Comparison of ENCODE assay signal across 8 cellular contexts in the genomic region with DNA sequence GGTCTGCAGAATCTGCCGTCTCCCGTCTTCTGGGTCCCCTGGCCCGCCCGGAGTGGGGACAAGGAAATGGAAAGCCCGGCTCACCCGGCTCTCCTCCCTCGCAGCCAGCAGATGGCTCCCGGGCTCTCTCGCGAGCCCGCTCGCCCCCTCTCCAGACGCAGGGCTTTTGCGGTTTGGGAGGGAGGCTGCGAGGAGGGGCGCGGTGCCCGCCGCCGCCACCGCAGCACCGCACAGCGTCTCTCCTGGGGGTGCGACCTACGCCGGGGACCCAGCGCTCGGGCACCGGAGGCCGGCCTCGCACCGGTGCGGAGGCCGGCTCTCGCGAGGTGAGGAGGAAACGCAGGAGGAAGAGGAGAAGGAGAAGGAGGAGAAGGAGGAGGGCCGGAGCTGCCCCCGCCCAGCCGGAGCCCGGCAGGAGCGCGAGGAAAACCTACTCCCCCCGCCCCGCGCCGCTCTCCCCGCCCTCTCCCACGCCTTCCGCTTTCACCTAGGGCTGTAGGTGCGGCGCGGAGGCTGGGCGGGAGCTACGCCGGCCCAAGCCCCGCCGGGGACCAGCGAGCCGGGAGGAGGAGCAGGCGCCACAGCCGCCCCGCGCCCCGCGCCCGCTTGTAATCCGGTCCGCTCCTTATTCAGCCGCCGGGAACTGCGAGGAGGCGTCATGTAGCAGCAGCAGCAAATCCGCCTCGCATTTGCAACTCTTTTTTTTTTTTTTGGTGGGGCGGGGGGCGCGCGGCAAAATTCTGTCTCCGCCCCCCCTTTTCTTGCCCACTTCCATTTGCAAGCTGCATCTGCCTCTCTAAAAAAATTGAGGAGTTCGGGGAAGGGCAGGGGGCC. TPM values are rescaled to one million over a fixed set of nuclear protein-coding genes. Genes with fewer than 3 reads are reported as not detected.
DNase-seq lines count a peak whose midpoint lies in the region; ATAC-seq and TF ChIP-seq lines count a peak whose summit lies in the region.

Gene CARMIL1 (plus strand): TSS at position 461 of the 834 bp plus-strand sequence. CDS start 422 bp downstream, outside the sequence.

- ATAC-seq in GM18861 (IDR thresholded peaks at IDR 0.05; ENCODE audit: unreplicated experiment): peak; percentile 57
- ATAC-seq in HG03066 (IDR thresholded peaks at IDR 0.05; ENCODE audit: low read depth, unreplicated experiment): peak; percentile 63
- ATAC-seq in WTC11: peak; percentile 68

- H3K4me3 Mint-ChIP-seq in WTC11: peak within 1 kb of the TSS; percentile 93

- in situ Hi-C loops in ACHN (cut with HindIII; ENCODE audit: low pct_ligation_motif_present, low pct_unique_long_range_greater_than_20kb, low sequenced_read_pairs): no loop called here

- DNase-seq in ACHN (peak; percentile 83), NCI-H2171 (lab: John Stamatoyannopoulos, UW) (peak; percentile 89), WTC11 (ENCODE audit: low spot score) (peak; percentile 86), islet precursor cell (peak; percentile 96)
- peak; percentile 64 for DNase-seq in central memory CD4-positive, alpha-beta T cell
- DNase-seq in stimulated activated CD4-positive, alpha-beta T cell treated with anti-CD3 and anti-CD28 coated beads, Interleukin-12 subunit alpha, Interleukin-12 subunit beta, amount 100 ng/mL, for 4 hours: peak; percentile 61

- H3K9me3 Mint-ChIP-seq in WTC11: no peaks in the 10 kb centered on the region

- H3K4me1 Mint-ChIP-seq in WTC11: peaks cover 44% of the 10 kb centered on the region

- no peak for TF ChIP-seq CTCF in WTC11 (IDR thresholded peaks at IDR 0.05)

- peak within 1 kb of the TSS; percentile 93 for H3K27ac Mint-ChIP-seq in WTC11

- CTCF ChIA-PET in WTC11 (lab: Charles Lee): interaction anchor here (0.6 to 3.4 kb wide), 38 partner anchors 8 to 713 kb away, joined by 3 to 41 read pairs (median 4); no protein-coding TSS in a partner anchor

- no peaks in the 10 kb centered on the region for H3K36me3 Mint-ChIP-seq in WTC11

- POLR2A ChIA-PET in WTC11 (lab: Charles Lee): interaction anchor here (0.7 to 1.7 kb wide), 6 partner anchors 8 to 213 kb away, joined by 3 to 5 read pairs (median 4); no protein-coding TSS in a partner anchor

- H3K27me3 Mint-ChIP-seq in WTC11 (ENCODE audit: low read depth): no peaks in the 10 kb centered on the region

TF ChIP-seq in WTC11, 78 proteins besides CTCF, POLR2A, EP300 and RAD21:
- TF ChIP-seq ZNF512 (CRISPR knock-in tag; IDR thresholded peaks at IDR 0.05; ENCODE audit: borderline replicate concordance) (no peak), E2F5 (CRISPR knock-in tag; IDR thresholded peaks at IDR 0.05) (peak; percentile 75), TEAD1 (CRISPR knock-in tag; IDR thresholded peaks at IDR 0.05) (0 out of 2 replicates have a peak, but pooled peaks have one; percentile 34), IRF1 (CRISPR knock-in tag; IDR thresholded peaks at IDR 0.05) (peak; percentile 20; the same call in 1 of the 2 replicates), ZNF416 (CRISPR knock-in tag; IDR thresholded peaks at IDR 0.05) (no peak), FOXK1 (CRISPR knock-in tag; IDR thresholded peaks at IDR 0.05) (peak; percentile 35), CREM (CRISPR knock-in tag; IDR thresholded peaks at IDR 0.05) (peak; percentile 74), SP1 (CRISPR knock-in tag; conservative IDR thresholded peaks at IDR 0.05) (0 out of 2 replicates have a peak, but pooled peaks have one; percentile 33), SMAD4 (CRISPR knock-in tag; IDR thresholded peaks at IDR 0.05) (no peak)
- TF ChIP-seq, protein P1, sequence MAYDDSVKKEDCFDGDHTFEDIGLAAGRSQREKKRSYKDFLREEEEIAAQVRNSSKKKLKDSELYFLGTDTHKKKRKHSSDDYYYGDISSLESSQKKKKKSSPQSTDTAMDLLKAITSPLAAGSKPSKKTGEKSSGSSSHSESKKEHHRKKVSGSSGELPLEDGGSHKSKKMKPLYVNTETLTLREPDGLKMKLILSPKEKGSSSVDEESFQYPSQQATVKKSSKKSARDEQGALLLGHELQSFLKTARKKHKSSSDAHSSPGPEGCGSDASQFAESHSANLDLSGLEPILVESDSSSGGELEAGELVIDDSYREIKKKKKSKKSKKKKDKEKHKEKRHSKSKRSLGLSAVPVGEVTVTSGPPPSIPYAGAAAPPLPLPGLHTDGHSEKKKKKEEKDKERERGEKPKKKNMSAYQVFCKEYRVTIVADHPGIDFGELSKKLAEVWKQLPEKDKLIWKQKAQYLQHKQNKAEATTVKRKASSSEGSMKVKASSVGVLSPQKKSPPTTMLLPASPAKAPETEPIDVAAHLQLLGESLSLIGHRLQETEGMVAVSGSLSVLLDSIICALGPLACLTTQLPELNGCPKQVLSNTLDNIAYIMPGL (CRISPR knock-in tag; IDR thresholded peaks at IDR 0.05): peak; percentile 83
- TF ChIP-seq, protein P2, sequence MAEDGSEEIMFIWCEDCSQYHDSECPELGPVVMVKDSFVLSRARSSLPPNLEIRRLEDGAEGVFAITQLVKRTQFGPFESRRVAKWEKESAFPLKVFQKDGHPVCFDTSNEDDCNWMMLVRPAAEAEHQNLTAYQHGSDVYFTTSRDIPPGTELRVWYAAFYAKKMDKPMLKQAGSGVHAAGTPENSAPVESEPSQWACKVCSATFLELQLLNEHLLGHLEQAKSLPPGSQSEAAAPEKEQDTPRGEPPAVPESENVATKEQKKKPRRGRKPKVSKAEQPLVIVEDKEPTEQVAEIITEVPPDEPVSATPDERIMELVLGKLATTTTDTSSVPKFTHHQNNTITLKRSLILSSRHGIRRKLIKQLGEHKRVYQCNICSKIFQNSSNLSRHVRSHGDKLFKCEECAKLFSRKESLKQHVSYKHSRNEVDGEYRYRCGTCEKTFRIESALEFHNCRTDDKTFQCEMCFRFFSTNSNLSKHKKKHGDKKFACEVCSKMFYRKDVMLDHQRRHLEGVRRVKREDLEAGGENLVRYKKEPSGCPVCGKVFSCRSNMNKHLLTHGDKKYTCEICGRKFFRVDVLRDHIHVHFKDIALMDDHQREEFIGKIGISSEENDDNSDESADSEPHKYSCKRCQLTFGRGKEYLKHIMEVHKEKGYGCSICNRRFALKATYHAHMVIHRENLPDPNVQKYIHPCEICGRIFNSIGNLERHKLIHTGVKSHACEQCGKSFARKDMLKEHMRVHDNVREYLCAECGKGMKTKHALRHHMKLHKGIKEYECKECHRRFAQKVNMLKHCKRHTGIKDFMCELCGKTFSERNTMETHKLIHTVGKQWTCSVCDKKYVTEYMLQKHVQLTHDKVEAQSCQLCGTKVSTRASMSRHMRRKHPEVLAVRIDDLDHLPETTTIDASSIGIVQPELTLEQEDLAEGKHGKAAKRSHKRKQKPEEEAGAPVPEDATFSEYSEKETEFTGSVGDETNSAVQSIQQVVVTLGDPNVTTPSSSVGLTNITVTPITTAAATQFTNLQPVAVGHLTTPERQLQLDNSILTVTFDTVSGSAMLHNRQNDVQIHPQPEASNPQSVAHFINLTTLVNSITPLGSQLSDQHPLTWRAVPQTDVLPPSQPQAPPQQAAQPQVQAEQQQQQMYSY (CRISPR knock-in tag; IDR thresholded peaks at IDR 0.05): peak; percentile 62; the same call in 1 of the 2 replicates
- TF ChIP-seq, protein P3, sequence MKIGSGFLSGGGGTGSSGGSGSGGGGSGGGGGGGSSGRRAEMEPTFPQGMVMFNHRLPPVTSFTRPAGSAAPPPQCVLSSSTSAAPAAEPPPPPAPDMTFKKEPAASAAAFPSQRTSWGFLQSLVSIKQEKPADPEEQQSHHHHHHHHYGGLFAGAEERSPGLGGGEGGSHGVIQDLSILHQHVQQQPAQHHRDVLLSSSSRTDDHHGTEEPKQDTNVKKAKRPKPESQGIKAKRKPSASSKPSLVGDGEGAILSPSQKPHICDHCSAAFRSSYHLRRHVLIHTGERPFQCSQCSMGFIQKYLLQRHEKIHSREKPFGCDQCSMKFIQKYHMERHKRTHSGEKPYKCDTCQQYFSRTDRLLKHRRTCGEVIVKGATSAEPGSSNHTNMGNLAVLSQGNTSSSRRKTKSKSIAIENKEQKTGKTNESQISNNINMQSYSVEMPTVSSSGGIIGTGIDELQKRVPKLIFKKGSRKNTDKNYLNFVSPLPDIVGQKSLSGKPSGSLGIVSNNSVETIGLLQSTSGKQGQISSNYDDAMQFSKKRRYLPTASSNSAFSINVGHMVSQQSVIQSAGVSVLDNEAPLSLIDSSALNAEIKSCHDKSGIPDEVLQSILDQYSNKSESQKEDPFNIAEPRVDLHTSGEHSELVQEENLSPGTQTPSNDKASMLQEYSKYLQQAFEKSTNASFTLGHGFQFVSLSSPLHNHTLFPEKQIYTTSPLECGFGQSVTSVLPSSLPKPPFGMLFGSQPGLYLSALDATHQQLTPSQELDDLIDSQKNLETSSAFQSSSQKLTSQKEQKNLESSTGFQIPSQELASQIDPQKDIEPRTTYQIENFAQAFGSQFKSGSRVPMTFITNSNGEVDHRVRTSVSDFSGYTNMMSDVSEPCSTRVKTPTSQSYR (CRISPR knock-in tag; IDR thresholded peaks at IDR 0.05): no peak

RNA-seq across cellular contexts. Expression of gene CARMIL1, which starts in this region (rescaled TPM):
- 35.1 to 37.6 TPM (median 36.2 TPM) in 3 replicates for total RNA-seq in WTC11 (2021)

Comparison
In these comparisons a context has a peak if more than half of its experiments do, and no peak if none do; other contexts are left out.
1. Peak in every context shown above with its lines: DNase-seq and ATAC-seq.